Comparison of ENCODE assay signal across 13 cellular contexts in the genomic region with DNA sequence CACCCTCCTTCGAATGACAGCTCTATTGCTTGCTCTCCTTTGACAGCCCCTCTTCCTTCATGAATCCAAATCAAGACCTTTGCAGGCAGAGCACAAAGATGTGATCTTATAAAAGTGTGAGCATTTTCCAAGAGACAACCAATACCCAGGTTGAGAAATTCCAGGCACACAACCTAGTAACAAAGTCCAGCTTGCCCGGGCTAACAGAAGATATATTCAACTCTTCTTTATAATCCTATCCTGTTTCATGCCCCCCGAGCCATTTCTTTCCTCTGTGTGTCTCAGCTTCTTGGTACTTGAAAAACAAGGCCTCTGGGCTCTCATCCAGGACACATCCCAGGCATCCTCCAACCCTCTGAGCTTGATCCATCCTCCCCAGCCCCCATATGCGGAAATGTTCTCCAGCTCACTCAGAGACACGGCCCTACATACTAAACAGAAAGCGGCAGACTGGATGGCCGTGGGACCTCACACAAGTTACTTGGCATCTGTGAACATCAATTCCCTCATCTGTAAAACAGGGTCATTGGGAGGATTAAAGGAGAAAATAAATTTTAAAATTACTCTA.
A peak's percentile ranks its signal among the peaks of the same experiment; 100 is the strongest.
DNase-seq lines count a peak whose midpoint lies in the region; ATAC-seq and TF ChIP-seq lines count a peak whose summit lies in the region.
"Had no signal": no experiment of that assay in that cellular context is flagged by ENCODE, and none has a peak within 500 bp of the region (broad histone marks: within the 10 kb centered on the region; RNA-seq: fewer than 3 reads in every experiment).

No MANE protein-coding gene starts in this region.

- peak overlapping the region in 2 of 12 donors; percentile 45 to 71 for H3K27ac ChIP-seq in heart left ventricle
- H3K27ac ChIP-seq in esophagus muscularis mucosa (replicated peaks in 1 of 4), result peak overlapping the region; percentile 59 to 75 (median 64)
- H3K27ac ChIP-seq in tibial artery, result peak overlapping the region; percentile 57 to 62
- H3K27ac ChIP-seq: foreskin keratinocyte, upper lobe of left lung had no signal

- H3K4me3 ChIP-seq in heart left ventricle, result no peak overlapping the region
- no peak overlapping the region for H3K4me3 ChIP-seq in esophagus muscularis mucosa
- no peak overlapping the region for H3K4me3 ChIP-seq in tibial artery
- H3K4me3 ChIP-seq: upper lobe of left lung had no signal

- peak in 4 of 5 donors; percentile 39 to 55 (median 44) for DNase-seq in heart left ventricle
- DNase-seq in left ventricle myocardium superior, result no peak
- DNase-seq in esophagus muscularis mucosa (ENCODE audit: extremely low spot score), result no peak
- DNase-seq in midbrain (lab: John Stamatoyannopoulos, UW), result peak; percentile 20
- DNase-seq in tibial artery, result peak in 1 of 2 donors; percentile 26
- no peak for DNase-seq in activated CD4-positive, alpha-beta T cell treated with anti-CD3 and anti-CD28 coated beads for 1 hour
- DNase-seq in islet precursor cell, result no peak
- DNase-seq in activated CD4-positive, alpha-beta T cell treated with anti-CD3 and anti-CD28 coated beads for 48 hours, result no peak
- DNase-seq: activated naive CD4-positive, alpha-beta T cell treated with anti-CD3 and anti-CD28 coated beads for 36 hours; foreskin keratinocyte; NCI-H1105 treated with DMSO at 0.1 percent for 48 hours; NCI-H82; upper lobe of left lung had no signal

- TF ChIP-seq CTCF in heart left ventricle (IDR thresholded peaks at IDR 0.05), result no peak
- no peak for TF ChIP-seq CTCF in esophagus muscularis mucosa (IDR thresholded peaks at IDR 0.05)
- TF ChIP-seq CTCF in tibial artery (IDR thresholded peaks at IDR 0.05), result no peak

- 33 to 72% (median 57%) methylated on average over 7 of the region's 7 CpGs for WGBS in heart left ventricle, 4 donors
- 53% methylated on average over 7 of the region's 7 CpGs for WGBS in esophagus muscularis mucosa

- H3K9me3 ChIP-seq in heart left ventricle (no peaks in the 10 kb centered on the region), esophagus muscularis mucosa (no peaks in the 10 kb centered on the region), tibial artery (no peaks in the 10 kb centered on the region)
- H3K9me3 ChIP-seq: upper lobe of left lung had no signal

- intact Hi-C loops in heart left ventricle (cut with DNase I) (no loop called here), left ventricle myocardium superior (cut with micrococcal nuclease) (no loop called here), esophagus muscularis mucosa (cut with DNase I) (no loop called here), tibial artery (cut with DNase I; ENCODE audit: low total_unique reads) (no loop called here)

- no peak for TF ChIP-seq EP300 in esophagus muscularis mucosa (IDR thresholded peaks at IDR 0.05)

- peaks cover 0 to 3% (median 0%) of the 10 kb centered on the region in 9 donors for H3K27me3 ChIP-seq in heart left ventricle
- no peaks in the 10 kb centered on the region for H3K27me3 ChIP-seq in esophagus muscularis mucosa
- no peaks in the 10 kb centered on the region for H3K27me3 ChIP-seq in tibial artery
- H3K27me3 ChIP-seq: foreskin keratinocyte, upper lobe of left lung had no signal

- H3K36me3 ChIP-seq in heart left ventricle (no peaks in the 10 kb centered on the region), esophagus muscularis mucosa (no peaks in the 10 kb centered on the region), tibial artery (no peaks in the 10 kb centered on the region)
- H3K36me3 ChIP-seq: upper lobe of left lung had no signal

- TF ChIP-seq POLR2A in heart left ventricle (IDR thresholded peaks at IDR 0.05) (no peak), esophagus muscularis mucosa (IDR thresholded peaks at IDR 0.05; ENCODE audit: low read depth) (no peak)

- peak in 3 of 4 donors; percentile 31 to 60 (median 51) for ATAC-seq in heart left ventricle
- no peak for ATAC-seq in left ventricle myocardium superior
- ATAC-seq: foreskin keratinocyte had no signal

- H3K4me1 ChIP-seq in heart left ventricle, result peaks cover 0 to 14% (median 2%) of the 10 kb centered on the region in 12 donors
- H3K4me1 ChIP-seq in esophagus muscularis mucosa, result peaks cover 4 to 25% (median 23%) of the 10 kb centered on the region in 4 donors
- H3K4me1 ChIP-seq in tibial artery, result peaks cover 0 to 24% (median 2%) of the 10 kb centered on the region in 4 donors
- H3K4me1 ChIP-seq: upper lobe of left lung had no signal

Comparison
In these comparisons a context has a peak if more than half of its experiments do, and no peak if none do; other contexts are left out.
1. DNase-seq: peak in heart left ventricle (4 of 5) and midbrain (single experiment); none in left ventricle myocardium superior (single experiment), esophagus muscularis mucosa (single experiment), activated CD4-positive, alpha-beta T cell treated with anti-CD3 and anti-CD28 coated beads for 1 hour (single experiment), islet precursor cell (single experiment) and activated CD4-positive, alpha-beta T cell treated with anti-CD3 and anti-CD28 coated beads for 48 hours (single experiment).